In genomic region chr17:9364837-9365430, GRCh38 we compare ENCODE assay signal across 2 cellular contexts.
TF ChIP-seq lines count a peak whose summit lies in the region.

No MANE protein-coding gene starts in this region.

TF ChIP-seq in A549, 52 proteins besides CTCF, POLR2A, EP300 and RAD21 (continued from another document):
- TF ChIP-seq HMGXB4 (CRISPR knock-in tag; IDR thresholded peaks at IDR 0.05; ENCODE audit: borderline replicate concordance) (no peak), E2F6 (IDR thresholded peaks at IDR 0.05; ENCODE audit: borderline replicate concordance, low read depth) (no peak), KDM1A (IDR thresholded peaks at IDR 0.05; ENCODE audit: low read depth) (no peak), BHLHE40 (IDR thresholded peaks at IDR 0.05; ENCODE audit: low read depth, low read length) (no peak), REST (IDR thresholded peaks at IDR 0.05) (no peak)

TF ChIP-seq in HEK293, 187 proteins besides CTCF, POLR2A, EP300 and RAD21 (continued from another document):
- TF ChIP-seq BCL6B (tag by site-specific recombination; IDR thresholded peaks at IDR 0.05), result no peak
